Comparison of ENCODE assay signal across 1 cellular context in the genomic region with DNA sequence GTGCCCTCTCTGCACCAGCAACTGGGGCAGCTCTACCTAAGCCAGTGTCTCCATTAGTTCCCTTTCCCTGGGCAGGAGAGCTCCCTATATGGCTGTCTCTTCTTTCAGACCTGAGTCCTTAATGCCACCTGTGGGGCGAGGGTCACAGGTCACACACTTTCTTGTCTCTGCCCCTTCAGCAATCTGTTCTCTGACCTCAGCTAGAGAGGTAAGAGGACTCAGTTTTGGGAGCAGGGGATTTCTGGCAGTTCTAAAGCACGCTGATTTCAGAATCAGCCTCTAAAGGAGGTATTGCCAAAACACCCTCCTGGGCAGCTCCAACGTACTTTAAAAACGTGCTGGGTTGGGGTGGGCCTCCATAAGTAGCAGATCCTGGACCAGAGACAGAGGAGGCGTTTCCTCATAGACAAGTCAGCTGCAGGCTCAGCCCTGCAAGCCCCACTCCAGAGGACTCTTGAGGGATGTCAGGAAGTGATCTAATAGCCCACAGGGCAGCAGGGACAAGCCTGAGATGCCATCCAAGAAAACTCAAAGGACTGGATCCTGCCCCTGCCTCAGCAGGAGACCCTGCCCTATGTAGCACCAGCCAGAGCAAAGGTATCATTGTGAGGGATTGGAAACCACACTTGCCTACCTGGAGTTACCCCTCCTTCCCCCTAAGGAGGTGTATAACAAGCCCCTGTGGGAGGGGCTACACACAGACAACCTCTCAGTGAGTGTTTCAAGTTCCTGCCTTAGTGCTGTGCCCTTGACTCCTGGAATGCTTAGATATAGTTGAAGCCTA.
TF ChIP-seq lines count a peak whose summit lies in the region.

No MANE protein-coding gene starts in this region.

TF ChIP-seq in K562, 482 proteins besides CTCF, POLR2A, EP300 and RAD21:
- TF ChIP-seq ZNF79 (CRISPR knock-in tag; IDR thresholded peaks at IDR 0.05; ENCODE audit: low read depth), result no peak
- TF ChIP-seq, protein P1, sequence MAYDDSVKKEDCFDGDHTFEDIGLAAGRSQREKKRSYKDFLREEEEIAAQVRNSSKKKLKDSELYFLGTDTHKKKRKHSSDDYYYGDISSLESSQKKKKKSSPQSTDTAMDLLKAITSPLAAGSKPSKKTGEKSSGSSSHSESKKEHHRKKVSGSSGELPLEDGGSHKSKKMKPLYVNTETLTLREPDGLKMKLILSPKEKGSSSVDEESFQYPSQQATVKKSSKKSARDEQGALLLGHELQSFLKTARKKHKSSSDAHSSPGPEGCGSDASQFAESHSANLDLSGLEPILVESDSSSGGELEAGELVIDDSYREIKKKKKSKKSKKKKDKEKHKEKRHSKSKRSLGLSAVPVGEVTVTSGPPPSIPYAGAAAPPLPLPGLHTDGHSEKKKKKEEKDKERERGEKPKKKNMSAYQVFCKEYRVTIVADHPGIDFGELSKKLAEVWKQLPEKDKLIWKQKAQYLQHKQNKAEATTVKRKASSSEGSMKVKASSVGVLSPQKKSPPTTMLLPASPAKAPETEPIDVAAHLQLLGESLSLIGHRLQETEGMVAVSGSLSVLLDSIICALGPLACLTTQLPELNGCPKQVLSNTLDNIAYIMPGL (CRISPR knock-in tag; IDR thresholded peaks at IDR 0.05), result no peak
- no peak for TF ChIP-seq FOS (IDR thresholded peaks at IDR 0.05; ENCODE audit: extremely low read depth, insufficient read length)
- TF ChIP-seq HLTF (IDR thresholded peaks at IDR 0.05), result no peak
- TF ChIP-seq KHSRP (IDR thresholded peaks at IDR 0.05), result no peak
